In the genomic region with DNA sequence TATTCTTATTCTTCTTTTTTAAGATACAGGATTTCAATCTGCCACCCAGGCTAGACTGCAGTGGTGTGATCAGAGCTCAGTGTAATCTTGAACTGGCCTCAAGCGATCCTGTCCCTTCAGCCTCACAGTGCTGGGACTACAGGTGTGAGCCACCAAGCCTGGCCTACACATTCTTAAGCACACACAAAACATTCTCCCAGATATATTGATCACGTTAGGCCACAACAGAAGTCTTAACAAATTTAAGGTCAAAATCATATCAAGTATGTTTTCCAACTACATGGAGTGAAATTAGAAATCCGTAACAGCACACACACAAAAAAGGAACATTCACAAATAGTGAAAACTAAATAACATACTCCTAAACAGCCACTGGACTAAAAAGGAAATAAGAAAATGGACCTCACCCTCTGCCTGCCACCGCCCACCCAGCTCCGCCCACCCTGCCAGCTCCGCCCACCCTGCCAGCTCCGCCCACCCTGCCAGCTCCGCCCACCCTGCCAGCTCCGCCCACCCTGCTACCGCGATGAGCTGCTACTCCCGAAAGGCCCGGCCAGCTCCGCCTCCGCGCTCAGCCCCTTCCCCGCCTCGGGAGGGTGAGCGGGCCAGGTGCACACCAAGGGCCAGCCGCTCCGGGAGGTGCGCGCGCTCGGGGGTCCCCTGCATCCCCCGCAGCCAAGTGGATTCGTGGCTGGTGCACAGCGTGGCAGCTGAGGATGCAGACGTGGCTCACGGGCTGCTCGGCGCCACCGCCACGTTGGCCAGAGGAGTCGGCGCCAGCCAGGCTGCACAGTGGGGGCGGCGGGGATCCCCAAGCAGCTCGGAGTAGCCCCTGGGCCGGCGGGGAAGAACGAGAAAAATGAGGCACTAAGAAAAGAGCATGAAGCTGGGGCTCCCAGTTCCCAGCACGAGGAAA, we compare ENCODE assay signal across 8 cellular contexts. TPM values are rescaled to one million over a fixed set of nuclear protein-coding genes. Genes with fewer than 3 reads are reported as not detected.
DNase-seq lines count a peak whose midpoint lies in the region; ATAC-seq and FAIRE-seq lines count a peak whose summit lies in the region.

No MANE protein-coding gene starts in this region.

- peaks cover 10 to 12% of the 10 kb centered on the region in 2 donors for H3K4me1 Mint-ChIP-seq in effector memory CD8-positive, alpha-beta T cell (ENCODE audit: low read depth in 2 of 2)

- H3K9me3 Mint-ChIP-seq in effector memory CD8-positive, alpha-beta T cell, result peaks cover 4 to 12% of the 10 kb centered on the region in 2 donors

- peak overlapping the region; percentile 81 to 82 for H3K4me3 Mint-ChIP-seq in effector memory CD8-positive, alpha-beta T cell

- DNase-seq in GM18507 (ENCODE audit: extremely low spot score, insufficient read length, low read depth), result peak; percentile 65
- peak; percentile 15 for DNase-seq in NCI-H345 treated with DMSO at 0.1 percent for 48 hours (lab: John Stamatoyannopoulos, UW; ENCODE audit: unreplicated experiment)
- peak; percentile 57 to 66 (median 66) for DNase-seq in activated CD8-positive, alpha-beta memory T cell treated with anti-CD3 and anti-CD28 coated beads for 48 hours (ENCODE audit: low read depth in 2 of 3, low spot score in 2 of 3)
- peak; percentile 64 to 67 (median 65) for DNase-seq in effector memory CD8-positive, alpha-beta T cell
- DNase-seq in mesenteric fat pad (ENCODE audit: low spot score), result peak; percentile 94
- peak; percentile 62 for DNase-seq in stimulated activated CD8-positive, alpha-beta memory T cell treated with anti-CD3 and anti-CD28 coated beads, Interleukin-15, amount 100 ng/mL, for 1 hour (ENCODE audit: low read depth)
- DNase-seq in UCSD-AML1 (lab: John Stamatoyannopoulos, UW; ENCODE audit: unreplicated experiment), result no peak

- peak; percentile 92 for ATAC-seq in HG02798 (IDR thresholded peaks at IDR 0.05; ENCODE audit: poor library complexity, unreplicated experiment)
- ATAC-seq in effector memory CD8-positive, alpha-beta T cell (replicated peaks), result peak; percentile 95

- FAIRE-seq in GM18507 (lab: Jason Lieb, UNC), result peak; percentile 87

- peak overlapping the region; percentile 63 to 81 for H3K27ac Mint-ChIP-seq in effector memory CD8-positive, alpha-beta T cell

- no peaks in the 10 kb centered on the region for H3K36me3 Mint-ChIP-seq in effector memory CD8-positive, alpha-beta T cell (ENCODE audit: insufficient read depth)

- H3K27me3 Mint-ChIP-seq in effector memory CD8-positive, alpha-beta T cell, result no peaks in the 10 kb centered on the region

RNA-seq across cellular contexts. Expression of gene C16orf87, which starts 41.2 kb away (rescaled TPM):
- 6.8 TPM for total RNA-seq in mesenteric fat pad

RNA-seq across cellular contexts. Expression of gene MYLK3, which starts 41.6 kb away (rescaled TPM):
- 0.58 TPM for total RNA-seq in mesenteric fat pad
